Comparison of ENCODE assay signal across 14 cellular contexts in the genomic region with DNA sequence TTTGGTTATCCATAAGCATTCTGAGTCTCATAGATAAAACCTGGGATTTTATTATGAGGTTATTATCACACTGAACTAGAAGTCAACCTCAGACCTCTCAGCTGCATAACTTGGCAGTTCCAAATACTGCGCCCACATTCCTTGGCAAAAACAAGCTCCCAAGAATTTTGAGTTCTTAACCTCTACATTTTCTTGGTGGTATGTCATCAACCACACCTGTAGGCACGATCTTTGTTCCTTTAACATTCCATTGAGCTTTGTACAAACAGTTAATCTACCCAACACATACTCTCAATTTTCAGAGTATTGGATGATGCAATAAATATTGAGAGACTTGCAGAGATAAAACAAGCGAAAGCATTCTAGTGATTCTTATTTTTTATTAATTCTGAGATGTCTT.
DNase-seq lines count a peak whose midpoint lies in the region; ATAC-seq, FAIRE-seq and TF ChIP-seq lines count a peak whose summit lies in the region.
"Had no signal": no experiment of that assay in that cellular context is flagged by ENCODE, and none has a peak within 500 bp of the region (broad histone marks: within the 10 kb centered on the region; RNA-seq: fewer than 3 reads in every experiment).

No MANE protein-coding gene starts in this region.

- H3K4me2 ChIP-seq in keratinocyte (ENCODE audit: control insufficient read depth, extremely low read depth, insufficient read depth, low read depth, low read length), result peak overlapping the region; percentile 60

- TF ChIP-seq CTCF in keratinocyte (optimal IDR thresholded peaks at IDR 0.05 in 1 of 3, IDR thresholded peaks at IDR 0.05 in 1 of 3, conservative IDR thresholded peaks at IDR 0.05 in 1 of 3; ENCODE audit: extremely low read depth in 1 of 3, insufficient read depth in 2 of 3, low read length in 3 of 3), result no peak
- TF ChIP-seq CTCF in upper lobe of right lung (IDR thresholded peaks at IDR 0.05), result no peak

- H3K36me3 ChIP-seq in keratinocyte (ENCODE audit: control insufficient read depth in 2 of 2, extremely low read depth in 1 of 2, insufficient read depth in 2 of 2, low read length in 2 of 2), result no peaks in the 10 kb centered on the region
- no peaks in the 10 kb centered on the region for H3K36me3 ChIP-seq in upper lobe of right lung
- H3K36me3 ChIP-seq: HAP-1, vagina had no signal

- H3K79me2 ChIP-seq in keratinocyte (ENCODE audit: control insufficient read depth, insufficient read depth, low read length), result no peaks in the 10 kb centered on the region
- H3K79me2 ChIP-seq: parathyroid adenoma had no signal

- H3K27me3 ChIP-seq in keratinocyte (ENCODE audit: control insufficient read depth, extremely low read depth, insufficient read depth, low read length), result no peaks in the 10 kb centered on the region
- H3K27me3 ChIP-seq in upper lobe of right lung, result no peaks in the 10 kb centered on the region
- H3K27me3 ChIP-seq: vagina had no signal

- no peaks in the 10 kb centered on the region for H4K20me1 ChIP-seq in keratinocyte (ENCODE audit: control insufficient read depth, extremely low read depth, insufficient read depth, low read length)

- peak overlapping the region; percentile 80 for H3K27ac ChIP-seq in keratinocyte (ENCODE audit: control insufficient read depth, insufficient read depth, low read length)
- H3K27ac ChIP-seq in upper lobe of right lung, result no peak overlapping the region
- no peak overlapping the region for H3K27ac ChIP-seq in substantia nigra (ENCODE audit: low read depth, low read length, poor library complexity, severe bottlenecking)
- H3K27ac ChIP-seq: parathyroid adenoma, vagina had no signal

- peak overlapping the region; percentile 26 for H3K9ac ChIP-seq in keratinocyte (ENCODE audit: control insufficient read depth, extremely low read depth, insufficient read depth, low read length)
- H3K9ac ChIP-seq: parathyroid adenoma had no signal

- DNase-seq in HPDE6-E6E7 (ENCODE audit: extremely low spot score) (peak; percentile 52), astrocyte of the hippocampus (ENCODE audit: low read depth, low spot score) (peak; percentile 94), keratinocyte (ENCODE audit: low read depth, low spot score) (peak; percentile 98), upper lobe of right lung (no peak), NCI-H2107 treated with DMSO at 0.1 percent for 48 hours (lab: John Stamatoyannopoulos, UW; ENCODE audit: unreplicated experiment) (no peak), substantia nigra (lab: John Stamatoyannopoulos, UW) (no peak), NCI-H345 (lab: John Stamatoyannopoulos, UW) (no peak)
- DNase-seq: activated CD4-positive, alpha-beta T cell treated with anti-CD3 and anti-CD28 coated beads for 4 hours; effector CD8-positive, alpha-beta T cell; GDM1; NCI-H187 had no signal

- H3K9me3 ChIP-seq in keratinocyte (ENCODE audit: control insufficient read depth, low read depth, low read length) (no peaks in the 10 kb centered on the region), upper lobe of right lung (no peaks in the 10 kb centered on the region)
- H3K9me3 ChIP-seq: HAP-1, vagina had no signal

- no peaks in the 10 kb centered on the region for H3K9me1 ChIP-seq in keratinocyte (ENCODE audit: control insufficient read depth, extremely low read depth, insufficient read depth, low read length)

- H3K4me1 ChIP-seq in keratinocyte (ENCODE audit: control insufficient read depth, extremely low read depth, insufficient read depth, low read length), result peaks cover 51% of the 10 kb centered on the region
- peaks cover 16% of the 10 kb centered on the region for H3K4me1 ChIP-seq in upper lobe of right lung
- H3K4me1 ChIP-seq: parathyroid adenoma, vagina had no signal

- peak; percentile 94 for ATAC-seq in upper lobe of right lung

- H3K4me3 ChIP-seq in keratinocyte (ENCODE audit: control insufficient read depth in 2 of 3, extremely low read depth in 1 of 3, insufficient read depth in 2 of 3, low read depth in 1 of 3, low read length in 3 of 3), result no peak overlapping the region
- H3K4me3 ChIP-seq in upper lobe of right lung, result no peak overlapping the region
- H3K4me3 ChIP-seq: HAP-1, vagina had no signal

- no peak overlapping the region for H2AFZ ChIP-seq in keratinocyte (ENCODE audit: control insufficient read depth, low read length)
- H2AFZ ChIP-seq: parathyroid adenoma had no signal

- dilution Hi-C loops in keratinocyte (cut with MboI; ENCODE audit: extremely low pct_ligation_motif_present, low sequenced_read_pairs), result no loop called here

- peak; percentile 98 for FAIRE-seq in keratinocyte (lab: Jason Lieb, UNC)

- intact Hi-C loops in upper lobe of right lung (cut with DNase I), result loop anchor here (5.0 kb wide), 1 partner anchor 76 kb away; no protein-coding TSS in a partner anchor

Comparison
In these comparisons a context has a peak if more than half of its experiments do, and no peak if none do; other contexts are left out.
1. DNase-seq: peak in HPDE6-E6E7 (single experiment), astrocyte of the hippocampus (single experiment) and keratinocyte (single experiment); none in upper lobe of right lung (single experiment), NCI-H2107 treated with DMSO at 0.1 percent for 48 hours (single experiment), substantia nigra (0 of 49) and NCI-H345 (single experiment).